ENCODE assay signal across 1 cellular context in genomic region chrX:13653022-13653693, GRCh38.
TF ChIP-seq lines count a peak whose summit lies in the region.

Gene TCEANC, plus strand, starts transcription at chrX:13653141. Its CDS starts 9,368 bp downstream, at chrX:13662509.

TF ChIP-seq in K562, 482 proteins besides CTCF, POLR2A, EP300 and RAD21 (continued from another document and continues in another):
- TF ChIP-seq ZBTB40 (IDR thresholded peaks at IDR 0.05) (peak; percentile 83), ZBTB40 (CRISPR knock-in tag; IDR thresholded peaks at IDR 0.05) (no peak), CEBPB (tag; IDR thresholded peaks at IDR 0.05) (no peak), ZNF655 (CRISPR knock-in tag; IDR thresholded peaks at IDR 0.05) (no peak), ZNF583 (CRISPR knock-in tag; IDR thresholded peaks at IDR 0.05) (no peak), ZNF778 (CRISPR knock-in tag; IDR thresholded peaks at IDR 0.05) (no peak), SRF (CRISPR knock-in tag; IDR thresholded peaks at IDR 0.05) (peak in 1 of 2 experiments; percentile 56; a peak in 1 of 4 replicates), ID3 (CRISPR knock-in tag; IDR thresholded peaks at IDR 0.05) (no peak), ID3 (tag; IDR thresholded peaks at IDR 0.05) (no peak), ZNF133 (CRISPR knock-in tag; IDR thresholded peaks at IDR 0.05) (no peak), CGGBP1 (CRISPR knock-in tag; IDR thresholded peaks at IDR 0.05) (no peak), HNRNPL (IDR thresholded peaks at IDR 0.05; ENCODE audit: low read depth, low read length) (0 out of 2 replicates have a peak, but pooled peaks have one; percentile 16), ZBTB7A (IDR thresholded peaks at IDR 0.05; ENCODE audit: borderline replicate concordance, control insufficient read depth, low read depth, low read length) (peak; percentile 70), CBFA2T3 (IDR thresholded peaks at IDR 0.05) (no peak), CREB1 (IDR thresholded peaks at IDR 0.05) (peak; percentile 52; the same call in 1 of the 2 replicates), CREB1 (CRISPR knock-in tag; IDR thresholded peaks at IDR 0.05) (no peak; the same call in 1 of the 2 replicates), DLX4 (CRISPR knock-in tag; IDR thresholded peaks at IDR 0.05) (no peak), SMAD4 (CRISPR knock-in tag; conservative IDR thresholded peaks at IDR 0.05) (no peak), NBN (IDR thresholded peaks at IDR 0.05; ENCODE audit: low read depth) (0 out of 2 replicates have a peak, but pooled peaks have one; percentile 37), PRDM10 (IDR thresholded peaks at IDR 0.05; ENCODE audit: partially characterized antibody) (peak; percentile 59), PHF8 (IDR thresholded peaks at IDR 0.05; ENCODE audit: borderline replicate concordance, low read length) (peak; percentile 70; the same call in 1 of the 2 replicates), ARID1B (IDR thresholded peaks at IDR 0.05) (peak; percentile 24; the same call in 1 of the 2 replicates), ZC3H8 (IDR thresholded peaks at IDR 0.05) (no peak), ATF1 (CRISPR knock-in tag; IDR thresholded peaks at IDR 0.05) (no peak), ATF1 (tag; IDR thresholded peaks at IDR 0.05) (peak; percentile 70), RB1 (IDR thresholded peaks at IDR 0.05; ENCODE audit: low read depth) (0 out of 2 replicates have a peak, but pooled peaks have one; percentile 35), ATF3 (IDR thresholded peaks at IDR 0.05) (peak; percentile 92), ATF3 (CRISPR knock-in tag; conservative IDR thresholded peaks at IDR 0.05) (peak; percentile 75; the same call in 1 of the 2 replicates), HOMEZ (CRISPR knock-in tag; IDR thresholded peaks at IDR 0.05) (no peak), CHD4 (IDR thresholded peaks at IDR 0.05; ENCODE audit: insufficient read depth, insufficient replicate concordance, low read depth, low read length, poor library complexity, severe bottlenecking) (no peak), MAX (CRISPR knock-in tag; IDR thresholded peaks at IDR 0.05) (peak; percentile 99), CBFA2T2 (conservative IDR thresholded peaks at IDR 0.05) (peak; percentile 60), HMGN3 (IDR thresholded peaks at IDR 0.05; ENCODE audit: borderline replicate concordance, extremely low read depth, insufficient read length, low read depth, low read length) (peak; percentile 63), TRIM28 (IDR thresholded peaks at IDR 0.05) (peak; percentile 45; the same call in 1 of the 2 replicates), CTBP1 (IDR thresholded peaks at IDR 0.05; ENCODE audit: borderline replicate concordance) (peak; percentile 81), ATF7 (IDR thresholded peaks at IDR 0.05) (peak; percentile 79), POLR2B (IDR thresholded peaks at IDR 0.05; ENCODE audit: low read depth, partially characterized antibody) (peak; percentile 71), ZNF395 (CRISPR knock-in tag; IDR thresholded peaks at IDR 0.05) (peak; percentile 20; the same call in 1 of the 2 replicates), HDAC6 (IDR thresholded peaks at IDR 0.05; ENCODE audit: low read depth, low read length) (no peak), SRSF7 (optimal IDR thresholded peaks at IDR 0.05; ENCODE audit: low read depth, low read length) (no peak), YBX1 (IDR thresholded peaks at IDR 0.05) (no peak), OTX1 (CRISPR knock-in tag; IDR thresholded peaks at IDR 0.05) (no peak), TEAD1 (CRISPR knock-in tag; IDR thresholded peaks at IDR 0.05) (peak in 1 of 2 experiments; percentile 49; a peak in 1 of 4 replicates), HNRNPLL (IDR thresholded peaks at IDR 0.05; ENCODE audit: low read depth, low read length, poor library complexity, severe bottlenecking) (peak; percentile 71), ZNF316 (IDR thresholded peaks at IDR 0.05) (peak; percentile 50), CHCHD3 (CRISPR knock-in tag; IDR thresholded peaks at IDR 0.05) (no peak), RNF2 (IDR thresholded peaks at IDR 0.05) (peak; percentile 30; the same call in 1 of the 2 replicates)
